In the genomic region with DNA sequence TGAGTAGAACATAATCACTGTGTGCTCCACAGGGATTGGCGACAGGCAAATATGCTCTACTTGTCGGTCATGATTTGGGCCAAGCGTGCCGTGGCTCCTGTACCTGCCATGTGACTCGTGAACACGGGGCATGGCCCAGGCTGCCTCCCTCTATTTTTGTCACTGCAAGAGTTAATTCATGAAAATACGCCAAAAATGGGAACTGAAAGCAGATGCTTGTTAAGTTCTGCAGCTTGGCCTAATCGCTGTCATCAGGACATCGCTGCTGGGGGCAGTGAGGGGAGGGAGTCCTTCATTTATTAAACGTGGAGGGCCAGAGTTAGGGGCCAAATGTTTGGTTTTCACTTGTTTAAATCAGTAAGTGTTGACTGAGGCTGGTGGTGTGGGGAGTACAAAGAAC, we compare ENCODE assay signal across 9 cellular contexts.
A peak's percentile ranks its signal among the peaks of the same experiment; 100 is the strongest.
DNase-seq lines count a peak whose midpoint lies in the region; ATAC-seq, FAIRE-seq and TF ChIP-seq lines count a peak whose summit lies in the region.
"Had no signal": no experiment of that assay in that cellular context is flagged by ENCODE, and none has a peak within 500 bp of the region (broad histone marks: within the 10 kb centered on the region; RNA-seq: fewer than 3 reads in every experiment).

No MANE protein-coding gene starts in this region.

- H3K4me1 Mint-ChIP-seq in brain = peaks cover 77% of the 10 kb centered on the region

- peak; percentile 50 for ATAC-seq in GM18502 (IDR thresholded peaks at IDR 0.05; ENCODE audit: poor library complexity, unreplicated experiment)
- peak; percentile 42 for ATAC-seq in GM21367 (IDR thresholded peaks at IDR 0.05; ENCODE audit: unreplicated experiment)
- ATAC-seq in HG03280 (IDR thresholded peaks at IDR 0.05; ENCODE audit: unreplicated experiment) = peak; percentile 42
- ATAC-seq: activated CD4-positive, CD25-positive, alpha-beta regulatory T cell treated with anti-CD3 and anti-CD28 coated beads, Interleukin-2, amount 50 U/mL, for 24 hours had no signal

- H3K4me3 Mint-ChIP-seq in brain = no peak overlapping the region

- H3K27ac Mint-ChIP-seq in brain = peak overlapping the region in 4 of 5 experiments; percentile 39 to 61 (median 49)

- TF ChIP-seq CTCF in brain (conservative IDR thresholded peaks at IDR 0.05) = no peak

- FAIRE-seq in urothelium cell line (lab: Jason Lieb, UNC) = no peak

- no peak for DNase-seq in urothelium cell line (ENCODE audit: low spot score)
- DNase-seq in NCI-H2227 treated with DMSO at 0.1 percent for 48 hours (lab: John Stamatoyannopoulos, UW) = no peak
- DNase-seq in erythroblast (lab: John Stamatoyannopoulos, UW) = no peak
- no peak for DNase-seq in SK-N-DZ (ENCODE audit: low spot score)

- no peak for TF ChIP-seq POLR2A in erythroblast (IDR thresholded peaks at IDR 0.05; ENCODE audit: low read length)

- no peaks in the 10 kb centered on the region for H3K9me3 Mint-ChIP-seq in brain

- no peaks in the 10 kb centered on the region for H3K36me3 Mint-ChIP-seq in brain

- H3K27me3 Mint-ChIP-seq in brain = no peaks in the 10 kb centered on the region
